Comparison of ENCODE assay signal across 9 cellular contexts in genomic region chr10:69087600-69088470, GRCh38. TPM values are rescaled to one million over a fixed set of nuclear protein-coding genes. Genes with fewer than 3 reads are reported as not detected.
DNase-seq lines count a peak whose midpoint lies in the region; ATAC-seq and TF ChIP-seq lines count a peak whose summit lies in the region.
"Had no signal": no experiment of that assay in that cellular context is flagged by ENCODE, and none has a peak within 500 bp of the region (broad histone marks: within the 10 kb centered on the region; RNA-seq: fewer than 3 reads in every experiment).

Gene SRGN (plus strand): TSS chr10:69088103. CDS start chr10:69088158, 55 bp downstream.

- peak within 1 kb of the TSS; percentile 51 to 91 (median 80) for H3K4me3 ChIP-seq in BLaER1 treated with 17β-estradiol and CSF1 and Interleukin-3, amounts not matched to agents 10 nM and 100 nM
- peak within 1 kb of the TSS; percentile 84 for H3K4me3 ChIP-seq in Loucy (ENCODE audit: low read length, poor library complexity, severe bottlenecking)
- H3K4me3 ChIP-seq in suprapubic skin: peak within 1 kb of the TSS; percentile 44

- peak within 1 kb of the TSS; percentile 45 for H3K27ac Mint-ChIP-seq in endothelial cell (ENCODE audit: unreplicated experiment)
- H3K27ac Mint-ChIP-seq in natural killer cell treated with Interleukin-12 subunit alpha and Interleukin-12 subunit beta and Interleukin-15 and Interleukin-18, amount 100 ng/mL, for 72 hours: peak within 1 kb of the TSS; percentile 96 to 97

- no peaks in the 10 kb centered on the region for H3K27me3 ChIP-seq in BLaER1 treated with 17β-estradiol and CSF1 and Interleukin-3, amounts not matched to agents 10 nM and 100 nM
- H3K27me3 ChIP-seq in Loucy (ENCODE audit: insufficient read depth, low read length, poor library complexity, severe bottlenecking) (no peaks in the 10 kb centered on the region), suprapubic skin (no peaks in the 10 kb centered on the region)

- peak in 1 of 2 donors; percentile 84 for TF ChIP-seq POLR2A in suprapubic skin (IDR thresholded peaks at IDR 0.05)

- peak within 1 kb of the TSS; percentile 82 to 98 (median 93) for H3K27ac ChIP-seq in BLaER1 treated with 17β-estradiol and CSF1 and Interleukin-3, amounts not matched to agents 10 nM and 100 nM
- peak within 1 kb of the TSS; percentile 82 for H3K27ac ChIP-seq in suprapubic skin

- CTCF ChIA-PET in activated CD8-positive, alpha-beta memory T cell treated with anti-CD3 and anti-CD28 coated beads for 36 hours (lab: Charles Lee): interaction anchor here (0.6 to 2.3 kb wide), 6 partner anchors 22 to 131 kb away, joined by 3 to 8 read pairs (median 6); no protein-coding TSS in a partner anchor

- peaks cover 0 to 44% (median 35%) of the 10 kb centered on the region in 11 experiments; a peak in 16 of 22 replicates for H4K20me1 ChIP-seq in BLaER1 treated with 17β-estradiol and CSF1 and Interleukin-3, amounts not matched to agents 10 nM and 100 nM
- H4K20me1 ChIP-seq in Loucy (ENCODE audit: insufficient read depth, low read length, poor library complexity, severe bottlenecking): no peaks in the 10 kb centered on the region

- peaks cover 24% of the 10 kb centered on the region for H3K79me2 ChIP-seq in Loucy (ENCODE audit: insufficient read depth, low read length)

- DNase-seq in endothelial cell (ENCODE audit: low spot score) (no peak), suprapubic skin (ENCODE audit: low spot score in 2 of 2) (peak; percentile 82 to 83), NCI-H1436 treated with DMSO at 0.1 percent for 48 hours (lab: John Stamatoyannopoulos, UW) (no peak)
- peak; percentile 84 for DNase-seq in natural killer cell treated with Interleukin-12 subunit alpha and Interleukin-12 subunit beta and Interleukin-15 and Interleukin-18, amount 100 ng/mL, for 72 hours (ENCODE audit: low spot score)

- TF ChIP-seq CTCF in Loucy (conservative IDR thresholded peaks at IDR 0.05; ENCODE audit: low read length): no peak
- no peak for TF ChIP-seq CTCF in endothelial cell (IDR thresholded peaks at IDR 0.05; ENCODE audit: unreplicated experiment)
- no peak for TF ChIP-seq CTCF in suprapubic skin (IDR thresholded peaks at IDR 0.05)

- H3K36me3 Mint-ChIP-seq in endothelial cell (ENCODE audit: low read depth, unreplicated experiment): no peaks in the 10 kb centered on the region
- peaks cover 18% of the 10 kb centered on the region for H3K36me3 Mint-ChIP-seq in natural killer cell treated with Interleukin-12 subunit alpha and Interleukin-12 subunit beta and Interleukin-15 and Interleukin-18, amount 100 ng/mL, for 72 hours

- peaks cover 0 to 17% (median 0%) of the 10 kb centered on the region in 11 experiments; a peak in 1 of 22 replicates for H3K9me3 ChIP-seq in BLaER1 treated with 17β-estradiol and CSF1 and Interleukin-3, amounts not matched to agents 10 nM and 100 nM (replicated peaks in 1 of 11)
- H3K9me3 ChIP-seq in Loucy (ENCODE audit: insufficient read depth, low read depth, low read length) (no peaks in the 10 kb centered on the region), suprapubic skin (no peaks in the 10 kb centered on the region)

- H3K9me3 Mint-ChIP-seq in endothelial cell (ENCODE audit: unreplicated experiment): no peaks in the 10 kb centered on the region
- H3K9me3 Mint-ChIP-seq in natural killer cell treated with Interleukin-12 subunit alpha and Interleukin-12 subunit beta and Interleukin-15 and Interleukin-18, amount 100 ng/mL, for 72 hours: no peaks in the 10 kb centered on the region

- WGBS in suprapubic skin: 42% methylated on average over 9 of the region's 9 CpGs

- peak within 1 kb of the TSS; percentile 81 to 97 (median 90) for H3K4me2 ChIP-seq in BLaER1 treated with 17β-estradiol and CSF1 and Interleukin-3, amounts not matched to agents 10 nM and 100 nM
- peak within 1 kb of the TSS; percentile 99 for H3K4me2 ChIP-seq in Loucy (ENCODE audit: low read depth, low read length, poor library complexity, severe bottlenecking)

- no peak within 1 kb of the TSS for H3K4me3 Mint-ChIP-seq in endothelial cell (ENCODE audit: unreplicated experiment)
- H3K4me3 Mint-ChIP-seq in natural killer cell treated with Interleukin-12 subunit alpha and Interleukin-12 subunit beta and Interleukin-15 and Interleukin-18, amount 100 ng/mL, for 72 hours: peak within 1 kb of the TSS; percentile 89

- no peak for TF ChIP-seq EP300 in suprapubic skin (IDR thresholded peaks at IDR 0.05)

- H3K4me1 ChIP-seq in BLaER1 treated with 17β-estradiol and CSF1 and Interleukin-3, amounts not matched to agents 10 nM and 100 nM: peaks cover 44 to 72% (median 52%) of the 10 kb centered on the region in 10 experiments
- H3K4me1 ChIP-seq in Loucy (ENCODE audit: insufficient read depth, low read length, poor library complexity, severe bottlenecking) (peaks cover 46% of the 10 kb centered on the region), suprapubic skin (peaks cover 4% of the 10 kb centered on the region)

- no peaks in the 10 kb centered on the region for H3F3A ChIP-seq in Loucy (ENCODE audit: low read depth)

- H3K9ac ChIP-seq in BLaER1 treated with 17β-estradiol and CSF1 and Interleukin-3, amounts not matched to agents 10 nM and 100 nM: peak within 1 kb of the TSS; percentile 80 to 98 (median 91)
- H3K9ac ChIP-seq in Loucy (ENCODE audit: low read depth, low read length, poor library complexity, severe bottlenecking): peak within 1 kb of the TSS; percentile 81

- POLR2A ChIA-PET in activated CD8-positive, alpha-beta memory T cell treated with anti-CD3 and anti-CD28 coated beads for 36 hours (lab: Charles Lee): interaction anchor here (0.9 to 7.4 kb wide), 7 partner anchors 10 to 135 kb away, joined by 3 to 119 read pairs (median 13); partner anchors contain the start of gene DDX21

- ATAC-seq in GM21447 (IDR thresholded peaks at IDR 0.05; ENCODE audit: unreplicated experiment): peak; percentile 67
- ATAC-seq in natural killer cell treated with Interleukin-12 subunit alpha and Interleukin-12 subunit beta and Interleukin-15 and Interleukin-18, amount 100 ng/mL, for 72 hours: peak; percentile 70 to 79

- H3K27me3 Mint-ChIP-seq in endothelial cell (ENCODE audit: unreplicated experiment): peaks cover 2% of the 10 kb centered on the region
- no peaks in the 10 kb centered on the region for H3K27me3 Mint-ChIP-seq in natural killer cell treated with Interleukin-12 subunit alpha and Interleukin-12 subunit beta and Interleukin-15 and Interleukin-18, amount 100 ng/mL, for 72 hours

- peaks cover 0 to 45% (median 37%) of the 10 kb centered on the region in 11 experiments; a peak in 16 of 22 replicates for H3K36me3 ChIP-seq in BLaER1 treated with 17β-estradiol and CSF1 and Interleukin-3, amounts not matched to agents 10 nM and 100 nM
- H3K36me3 ChIP-seq in Loucy (ENCODE audit: insufficient read depth, low read length) (no peaks in the 10 kb centered on the region), suprapubic skin (no peaks in the 10 kb centered on the region)

- H3K4me1 Mint-ChIP-seq in endothelial cell (ENCODE audit: unreplicated experiment): peaks cover 26% of the 10 kb centered on the region
- H3K4me1 Mint-ChIP-seq in natural killer cell treated with Interleukin-12 subunit alpha and Interleukin-12 subunit beta and Interleukin-15 and Interleukin-18, amount 100 ng/mL, for 72 hours (ENCODE audit: low read depth in 2 of 2): peaks cover 49 to 54% of the 10 kb centered on the region in 2 donors

- peak within 1 kb of the TSS; percentile 74 for H2AFZ ChIP-seq in Loucy (ENCODE audit: low read length)

- no peaks in the 10 kb centered on the region for H3K9me2 ChIP-seq in Loucy (replicated peaks; ENCODE audit: low read depth, low read length)

RNA-seq across cellular contexts. Expression of gene SRGN, which starts in this region (rescaled TPM):
- total RNA-seq in activated CD8-positive, alpha-beta memory T cell treated with anti-CD3 and anti-CD28 coated beads for 36 hours: 100 to 1,000 TPM; 661 to 673 TPM
- total RNA-seq in endothelial cell (ENCODE audit: unreplicated experiment) (4.7 TPM), suprapubic skin (10 to 100 TPM; 17.2 to 24.9 (median 21.2) TPM)
- total RNA-seq in natural killer cell treated with Interleukin-12 subunit alpha and Interleukin-12 subunit beta and Interleukin-15 and Interleukin-18, amount 100 ng/mL, for 72 hours: 100 to 1,000 TPM; 268 to 486 TPM
- total RNA-seq: H1 had no signal

Comparison
In these comparisons a context has a peak if more than half of its experiments do, and no peak if none do; other contexts are left out.
1. RNA of gene SRGN (total RNA-seq): 661 to 673 TPM in activated CD8-positive, alpha-beta memory T cell treated with anti-CD3 and anti-CD28 coated beads for 36 hours and 268 to 486 TPM in natural killer cell treated with Interleukin-12 subunit alpha and Interleukin-12 subunit beta and Interleukin-15 and Interleukin-18, amount 100 ng/mL, for 72 hours; 17.2 to 24.9 TPM in suprapubic skin and 4.7 TPM in endothelial cell (single experiment); every median in the first group is over 10 times any median in the second.
2. DNase-seq: peak in natural killer cell treated with Interleukin-12 subunit alpha and Interleukin-12 subunit beta and Interleukin-15 and Interleukin-18, amount 100 ng/mL, for 72 hours (single experiment) and suprapubic skin (2 of 2); none in endothelial cell (single experiment) and NCI-H1436 treated with DMSO at 0.1 percent for 48 hours (single experiment).
3. Peak in every context shown above with its lines, with median percentiles within 50 percentile points of each other: H3K4me3 ChIP-seq.